In genomic region chr16:3444032-3444388, GRCh38 we compare ENCODE assay signal across 9 cellular contexts. TPM values are rescaled to one million over a fixed set of nuclear protein-coding genes. Genes with fewer than 3 reads are reported as not detected.
DNase-seq lines count a peak whose midpoint lies in the region; ATAC-seq and TF ChIP-seq lines count a peak whose summit lies in the region.
"Had no signal": no experiment of that assay in that cellular context is flagged by ENCODE, and none has a peak within 500 bp of the region (broad histone marks: within the 10 kb centered on the region; RNA-seq: fewer than 3 reads in every experiment).

No MANE protein-coding gene starts in this region.

- H3K27me3 Mint-ChIP-seq in neural progenitor cell (ENCODE audit: insufficient read depth, low read depth): peaks cover 4% of the 10 kb centered on the region

- H3K4me3 Mint-ChIP-seq in neural progenitor cell: peak overlapping the region; percentile 99

- H3K27ac ChIP-seq in KMS-11 (no peak overlapping the region), neural progenitor cell (no peak overlapping the region), substantia nigra (ENCODE audit: low read depth, low read length, poor library complexity, severe bottlenecking) (no peak overlapping the region)

- DNase-seq in BE2C (peak; percentile 35), fibroblast of the aortic adventitia (ENCODE audit: low read depth) (peak; percentile 78), neural progenitor cell (ENCODE audit: low spot score) (peak; percentile 49), substantia nigra (lab: John Stamatoyannopoulos, UW) (no peak), NCI-H1092 treated with DMSO at 0.1 percent for 48 hours (lab: John Stamatoyannopoulos, UW) (no peak)
- DNase-seq in activated CD4-positive, alpha-beta T cell treated with anti-CD3 and anti-CD28 coated beads, Interleukin-2, amount 50 U/mL, for 48 hours: peak; percentile 27 to 47

- H4K20me1 ChIP-seq in KMS-11 (ENCODE audit: insufficient read depth) (no peaks in the 10 kb centered on the region), neural progenitor cell (ENCODE audit: low read depth) (no peaks in the 10 kb centered on the region)

- no peaks in the 10 kb centered on the region for H3K9me3 ChIP-seq in BE2C
- H3K9me3 ChIP-seq in neural progenitor cell (ENCODE audit: low read depth): peaks cover 6% of the 10 kb centered on the region

- peak overlapping the region; percentile 97 for H3K27ac Mint-ChIP-seq in neural progenitor cell

- H3K27me3 ChIP-seq in BE2C (peaks cover 4% of the 10 kb centered on the region), KMS-11 (ENCODE audit: insufficient read depth, low read depth) (no peaks in the 10 kb centered on the region), neural progenitor cell (no peaks in the 10 kb centered on the region)

- H3K79me2 ChIP-seq in KMS-11 (ENCODE audit: insufficient read depth, low read depth) (no peaks in the 10 kb centered on the region), neural progenitor cell (ENCODE audit: low read depth) (peaks cover 27% of the 10 kb centered on the region)

- H3K9ac ChIP-seq in KMS-11: peak overlapping the region; percentile 8; the same call in 1 of the 2 replicates
- H3K9ac ChIP-seq in neural progenitor cell: peak overlapping the region; percentile 84

- H3K36me3 ChIP-seq in BE2C (peaks cover 5% of the 10 kb centered on the region; the same call in 1 of the 2 replicates), KMS-11 (ENCODE audit: insufficient read depth) (no peaks in the 10 kb centered on the region), neural progenitor cell (peaks cover 4% of the 10 kb centered on the region)

- TF ChIP-seq CTCF in BE2C (IDR thresholded peaks at IDR 0.05; ENCODE audit: low read depth, low read length) (no peak), KMS-11 (conservative IDR thresholded peaks at IDR 0.05; ENCODE audit: low read depth, low read length) (no peak), fibroblast of the aortic adventitia (IDR thresholded peaks at IDR 0.05; ENCODE audit: insufficient read depth, low read length) (no peak), neural progenitor cell (IDR thresholded peaks at IDR 0.05) (no peak)

- peaks cover 23% of the 10 kb centered on the region for H3K9me3 Mint-ChIP-seq in neural progenitor cell

- H3K36me3 Mint-ChIP-seq in neural progenitor cell: peaks cover 36% of the 10 kb centered on the region

- H3K4me1 Mint-ChIP-seq in neural progenitor cell: peaks cover 9% of the 10 kb centered on the region

- no peaks in the 10 kb centered on the region for H3F3A ChIP-seq in neural progenitor cell (ENCODE audit: low read depth)

- ATAC-seq in GM19467 (IDR thresholded peaks at IDR 0.05; ENCODE audit: unreplicated experiment): peak; percentile 22

- H3K4me3 ChIP-seq in BE2C (ENCODE audit: low read depth, low read length): peak overlapping the region; percentile 83
- no peak overlapping the region for H3K4me3 ChIP-seq in KMS-11 (IDR thresholded peaks at IDR 0.05; ENCODE audit: insufficient read depth, low read depth, low read length)
- H3K4me3 ChIP-seq in fibroblast of the aortic adventitia (ENCODE audit: low read depth, low read length): peak overlapping the region; percentile 80
- peak overlapping the region; percentile 76 for H3K4me3 ChIP-seq in neural progenitor cell

- H2AFZ ChIP-seq in KMS-11 (ENCODE audit: low read depth) (no peak overlapping the region; the same call in 1 of the 2 replicates), neural progenitor cell (replicated peaks) (no peak overlapping the region)

- H3K4me1 ChIP-seq in BE2C (no peaks in the 10 kb centered on the region), KMS-11 (ENCODE audit: low read depth, poor library complexity, severe bottlenecking) (peaks cover 4% of the 10 kb centered on the region), neural progenitor cell (no peaks in the 10 kb centered on the region)

- H3K4me2 ChIP-seq in KMS-11: no peak overlapping the region; the same call in 1 of the 2 replicates
- peak overlapping the region; percentile 86 for H3K4me2 ChIP-seq in neural progenitor cell

RNA-seq across cellular contexts. Expression of gene NAA60, which starts 0.5 kb away (rescaled TPM):
- 77.0 TPM for polyA plus RNA-seq in BE2C (2012; ENCODE audit: insufficient read depth, insufficient read length, low read depth)
- 13.0 and 16.6 TPM in 2 replicates for total RNA-seq in fibroblast of the aortic adventitia (ENCODE audit: low replicate concordance)
- total RNA-seq in neural progenitor cell (ENCODE audit: low replicate concordance): 14.8 and 21.3 TPM in 2 replicates

RNA-seq across cellular contexts. Expression of gene ZNF597, which starts 0.7 kb away (rescaled TPM):
- polyA plus RNA-seq in BE2C (2012; ENCODE audit: insufficient read depth, insufficient read length, low read depth): 3.9 TPM
- total RNA-seq in fibroblast of the aortic adventitia (ENCODE audit: low replicate concordance): 2.5 and 2.8 TPM in 2 replicates
- 1.4 and 2.2 TPM in 2 replicates for total RNA-seq in neural progenitor cell (ENCODE audit: low replicate concordance)

RNA-seq across cellular contexts. Expression of gene ZNF174, which starts 43.0 kb away (rescaled TPM):
- polyA plus RNA-seq in BE2C (2012; ENCODE audit: insufficient read depth, insufficient read length, low read depth): 7.5 TPM
- 8.0 TPM in 2 replicates for total RNA-seq in fibroblast of the aortic adventitia (ENCODE audit: low replicate concordance)
- total RNA-seq in neural progenitor cell (ENCODE audit: low replicate concordance): 9.9 and 17.8 TPM in 2 replicates

RNA-seq across cellular contexts. Expression of gene ZSCAN32, which starts 43.2 kb away (rescaled TPM):
- 23.3 TPM for polyA plus RNA-seq in BE2C (2012; ENCODE audit: insufficient read depth, insufficient read length, low read depth)
- 9.0 and 12.7 TPM in 2 replicates for total RNA-seq in fibroblast of the aortic adventitia (ENCODE audit: low replicate concordance)
- total RNA-seq in neural progenitor cell (ENCODE audit: low replicate concordance): 15.8 and 19.3 TPM in 2 replicates

RNA-seq across cellular contexts. Expression of gene C16orf90, which starts 51.3 kb away (rescaled TPM):
- polyA plus RNA-seq in BE2C (2012; ENCODE audit: insufficient read depth, insufficient read length, low read depth): not detected
- not detected in 2 replicates for total RNA-seq in fibroblast of the aortic adventitia (ENCODE audit: low replicate concordance)
- not detected in 2 replicates for total RNA-seq in neural progenitor cell (ENCODE audit: low replicate concordance)
- total RNA-seq: T-helper 2 cell treated with Interferon-gamma antibody and Interleukin-4, amounts not matched to agents 100 ng/mL and 5 ng/mL, for 36 hours had no signal

Comparison
In these comparisons a context has a peak if more than half of its experiments do, and no peak if none do; other contexts are left out.
1. DNase-seq: peak in BE2C (single experiment), activated CD4-positive, alpha-beta T cell treated with anti-CD3 and anti-CD28 coated beads, Interleukin-2, amount 50 U/mL, for 48 hours (2 of 2), fibroblast of the aortic adventitia (single experiment) and neural progenitor cell (single experiment); none in substantia nigra (0 of 49) and NCI-H1092 treated with DMSO at 0.1 percent for 48 hours (single experiment).